28 cellular contexts compared by ENCODE assay signal in genomic region chr14:58725226-58725625, GRCh38.
"Had no signal": no experiment of that assay in that cellular context is flagged by ENCODE, and none has a peak within 500 bp of the region (broad histone marks: within the 10 kb centered on the region; RNA-seq: fewer than 3 reads in every experiment).

No MANE protein-coding gene starts in this region.

- H3K9me3 ChIP-seq: esophagus squamous epithelium, gastrocnemius medialis, heart left ventricle had no signal

- H3K36me3 Mint-ChIP-seq: activated CD4-positive, alpha-beta memory T cell treated with anti-CD3 and anti-CD28 coated beads for 36 hours; activated CD8-positive, alpha-beta memory T cell treated with anti-CD3 and anti-CD28 coated beads, Interleukin-2, amount 10 ng/mL, durations not matched to agents 7 days and 5 days; activated naive CD4-positive, alpha-beta T cell treated with anti-CD3 and anti-CD28 coated beads, Interleukin-2, amount 10 ng/mL, durations not matched to agents 7 days and 5 days; activated naive CD4-positive, alpha-beta T cell treated with anti-CD3 and anti-CD28 coated beads, Interleukin-2, amount 50 U/mL, for 72 hours; activated naive CD8-positive, alpha-beta T cell treated with anti-CD3 and anti-CD28 coated beads, Interleukin-2, amount 10 ng/mL, durations not matched to agents 7 days and 5 days had no signal

- H3K27ac ChIP-seq: brain microvascular endothelial cell, coronary artery, epithelial cell of prostate, esophagus squamous epithelium, gastrocnemius medialis, heart left ventricle had no signal

- H3K27me3 ChIP-seq: brain microvascular endothelial cell, esophagus squamous epithelium, gastrocnemius medialis had no signal

- H3K4me1 ChIP-seq: esophagus squamous epithelium, gastrocnemius medialis had no signal

- H3K4me1 Mint-ChIP-seq: activated CD4-positive, alpha-beta T cell treated with anti-CD3 and anti-CD28 coated beads for 36 hours; activated CD8-positive, alpha-beta memory T cell treated with anti-CD3 and anti-CD28 coated beads, Interleukin-2, amount 10 ng/mL, durations not matched to agents 7 days and 5 days; activated naive CD4-positive, alpha-beta T cell treated with anti-CD3 and anti-CD28 coated beads, Interleukin-2, amount 10 ng/mL, durations not matched to agents 7 days and 5 days; activated naive CD8-positive, alpha-beta T cell treated with anti-CD3 and anti-CD28 coated beads, Interleukin-2, amount 10 ng/mL, durations not matched to agents 7 days and 5 days; central memory CD8-positive, alpha-beta T cell had no signal

- H3K27me3 Mint-ChIP-seq: activated CD4-positive, alpha-beta T cell treated with anti-CD3 and anti-CD28 coated beads, Interleukin-2, amount 10 ng/mL, durations not matched to agents 24 days and 14 days; central memory CD8-positive, alpha-beta T cell; effector memory CD8-positive, alpha-beta T cell had no signal

- H3K27ac Mint-ChIP-seq: activated CD4-positive, alpha-beta memory T cell treated with anti-CD3 and anti-CD28 coated beads for 36 hours; activated CD4-positive, alpha-beta T cell treated with anti-CD3 and anti-CD28 coated beads for 36 hours; activated CD4-positive, alpha-beta T cell treated with anti-CD3 and anti-CD28 coated beads, Interleukin-2, amount 10 ng/mL, durations not matched to agents 24 days and 14 days; activated CD8-positive, alpha-beta memory T cell treated with anti-CD3 and anti-CD28 coated beads, Interleukin-2, amount 10 ng/mL, durations not matched to agents 7 days and 5 days; activated CD8-positive, alpha-beta T cell treated with anti-CD3 and anti-CD28 coated beads, Interleukin-2, amount 10 ng/mL, durations not matched to agents 7 days and 5 days; activated naive CD4-positive, alpha-beta T cell treated with anti-CD3 and anti-CD28 coated beads, Interleukin-2, amount 10 ng/mL, durations not matched to agents 7 days and 5 days; activated naive CD4-positive, alpha-beta T cell treated with anti-CD3 and anti-CD28 coated beads, Interleukin-2, amount 50 U/mL, for 72 hours; activated naive CD8-positive, alpha-beta T cell treated with anti-CD3 and anti-CD28 coated beads, Interleukin-2, amount 10 ng/mL, durations not matched to agents 7 days and 5 days; activated T-helper 1 cell treated with anti-CD3 and anti-CD28 coated beads, Interleukin-12 subunit alpha, Interleukin-12 subunit beta, Interleukin-2, Interleukin-4 antibody, amounts not matched to agents 30 ng/mL and 10 ng/mL and 1 ng/mL, durations not matched to agents 14 hours and 24 hours and 36 hours; activated T-helper 2 cell treated with anti-CD3 and anti-CD28 coated beads, Interferon-gamma antibody, Interleukin-2, Interleukin-4, amounts not matched to agents 10 μg/mL and 5 μg/mL and 100 μg/mL, durations not matched to agents 14 hours and 24 hours and 36 hours; effector memory CD8-positive, alpha-beta T cell had no signal

- H3K9me3 Mint-ChIP-seq: activated CD4-positive, alpha-beta memory T cell treated with anti-CD3 and anti-CD28 coated beads for 36 hours; activated naive CD4-positive, alpha-beta T cell treated with anti-CD3 and anti-CD28 coated beads, Interleukin-2, amount 10 ng/mL, durations not matched to agents 7 days and 5 days; activated naive CD4-positive, alpha-beta T cell treated with anti-CD3 and anti-CD28 coated beads, Interleukin-2, amount 50 U/mL, for 72 hours; activated naive CD8-positive, alpha-beta T cell treated with anti-CD3 and anti-CD28 coated beads, Interleukin-2, amount 10 ng/mL, durations not matched to agents 7 days and 5 days; activated T-helper 1 cell treated with anti-CD3 and anti-CD28 coated beads, Interleukin-12 subunit alpha, Interleukin-12 subunit beta, Interleukin-2, Interleukin-4 antibody, amounts not matched to agents 30 ng/mL and 10 ng/mL and 1 ng/mL, durations not matched to agents 14 hours and 24 hours and 36 hours; activated T-helper 2 cell treated with anti-CD3 and anti-CD28 coated beads, Interferon-gamma antibody, Interleukin-2, Interleukin-4, amounts not matched to agents 10 μg/mL and 5 μg/mL and 100 μg/mL, durations not matched to agents 14 hours and 24 hours and 36 hours; central memory CD8-positive, alpha-beta T cell; effector memory CD8-positive, alpha-beta T cell had no signal

- H3K4me3 ChIP-seq: coronary artery, esophagus squamous epithelium, gastrocnemius medialis, heart left ventricle had no signal

- H3K36me3 ChIP-seq: brain microvascular endothelial cell, esophagus squamous epithelium, gastrocnemius medialis, heart left ventricle had no signal

- DNase-seq: activated CD4-positive, alpha-beta memory T cell treated with anti-CD3 and anti-CD28 coated beads for 36 hours; activated CD4-positive, alpha-beta T cell treated with anti-CD3 and anti-CD28 coated beads for 36 hours; activated CD4-positive, alpha-beta T cell treated with anti-CD3 and anti-CD28 coated beads, Interleukin-2, amount 10 ng/mL, durations not matched to agents 24 days and 14 days; activated CD4-positive, CD25-positive, alpha-beta regulatory T cell; activated CD4-positive, CD25-positive, alpha-beta regulatory T cell treated with anti-CD3 and anti-CD28 coated beads, Interleukin-2, amount 50 U/mL, for 72 hours; activated CD8-positive, alpha-beta memory T cell treated with anti-CD3 and anti-CD28 coated beads, Interleukin-2, amount 10 ng/mL, durations not matched to agents 7 days and 5 days; activated CD8-positive, alpha-beta memory T cell treated with anti-CD3 and anti-CD28 coated beads, Interleukin-2, amount 50 U/mL, for 4 hours; activated CD8-positive, alpha-beta T cell treated with anti-CD3 and anti-CD28 coated beads, Interleukin-2, amount 10 ng/mL, durations not matched to agents 7 days and 5 days; activated effector memory CD4-positive, alpha-beta T cell treated with anti-CD3 and anti-CD28 coated beads, Interleukin-2, amount 50 U/mL, for 16 hours; activated naive CD4-positive, alpha-beta T cell; activated naive CD4-positive, alpha-beta T cell treated with anti-CD3 and anti-CD28 coated beads, Interleukin-2, amount 10 ng/mL, durations not matched to agents 7 days and 5 days; activated naive CD8-positive, alpha-beta T cell treated with anti-CD3 and anti-CD28 coated beads, Interleukin-2, amount 10 ng/mL, durations not matched to agents 7 days and 5 days; activated T-cell treated with anti-CD3 and anti-CD28 coated beads, Interleukin-2, amount 50 U/mL, for 1 hour; activated T-cell treated with anti-CD3 and anti-CD28 coated beads, Interleukin-2, amount 50 U/mL, for 48 hours; brain microvascular endothelial cell; dermis blood vessel endothelial cell; effector CD4-positive, alpha-beta T cell; effector memory CD8-positive, alpha-beta T cell; esophagus squamous epithelium; gastrocnemius medialis; glutamatergic neuron; heart left ventricle had no signal

- H3K4me3 Mint-ChIP-seq: activated CD4-positive, alpha-beta memory T cell treated with anti-CD3 and anti-CD28 coated beads for 36 hours; activated CD4-positive, alpha-beta T cell treated with anti-CD3 and anti-CD28 coated beads for 36 hours; activated CD4-positive, alpha-beta T cell treated with anti-CD3 and anti-CD28 coated beads, Interleukin-2, amount 10 ng/mL, durations not matched to agents 24 days and 14 days; activated CD8-positive, alpha-beta memory T cell treated with anti-CD3 and anti-CD28 coated beads, Interleukin-2, amount 10 ng/mL, durations not matched to agents 7 days and 5 days; activated CD8-positive, alpha-beta T cell treated with anti-CD3 and anti-CD28 coated beads, Interleukin-2, amount 10 ng/mL, durations not matched to agents 7 days and 5 days; activated naive CD4-positive, alpha-beta T cell treated with anti-CD3 and anti-CD28 coated beads, Interleukin-2, amount 10 ng/mL, durations not matched to agents 7 days and 5 days; activated naive CD8-positive, alpha-beta T cell treated with anti-CD3 and anti-CD28 coated beads, Interleukin-2, amount 10 ng/mL, durations not matched to agents 7 days and 5 days; activated T-helper 1 cell treated with anti-CD3 and anti-CD28 coated beads, Interleukin-12 subunit alpha, Interleukin-12 subunit beta, Interleukin-2, Interleukin-4 antibody, amounts not matched to agents 30 ng/mL and 10 ng/mL and 1 ng/mL, durations not matched to agents 14 hours and 24 hours and 36 hours; central memory CD8-positive, alpha-beta T cell; effector memory CD8-positive, alpha-beta T cell had no signal
